Comparison of ENCODE assay signal across 31 cellular contexts in the genomic region with DNA sequence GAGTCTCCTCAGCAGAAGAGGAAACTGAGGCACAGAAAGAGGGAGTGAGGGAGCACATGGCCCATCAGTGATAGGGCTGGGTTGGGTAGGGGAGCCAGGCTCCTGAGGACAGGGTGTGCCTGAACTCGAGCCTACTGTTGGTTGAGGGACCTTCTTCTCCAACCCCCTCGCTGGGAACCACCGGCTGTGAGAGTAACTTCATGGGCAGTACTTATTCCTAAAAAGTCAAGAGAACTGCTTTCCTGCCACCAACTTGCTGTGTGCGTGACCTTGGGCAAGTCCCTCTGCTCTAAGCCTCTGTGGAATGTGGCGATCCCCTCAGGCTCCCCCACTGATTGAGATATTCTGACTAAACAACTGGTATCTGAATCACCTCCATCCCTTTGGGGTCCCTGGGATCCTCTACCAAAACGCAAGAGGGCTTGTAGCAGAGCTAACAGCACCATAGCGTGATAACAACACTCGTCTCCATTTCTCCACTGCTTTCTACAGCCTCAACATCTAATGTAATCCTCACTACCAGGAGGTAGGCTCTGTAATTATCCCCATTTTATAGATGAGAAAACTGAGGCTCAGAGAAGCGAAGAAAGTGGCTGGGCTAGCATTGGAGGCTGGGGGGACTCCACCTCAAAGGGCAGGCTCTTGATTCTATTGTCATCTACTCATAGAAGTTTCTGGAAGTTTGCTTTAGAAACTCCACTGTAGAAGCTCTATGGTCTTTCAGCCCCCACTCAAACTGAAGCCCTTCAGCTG.
"Had no signal": no experiment of that assay in that cellular context is flagged by ENCODE, and none has a peak within 500 bp of the region (broad histone marks: within the 10 kb centered on the region; RNA-seq: fewer than 3 reads in every experiment).

No MANE protein-coding gene starts in this region.

- H3K27ac ChIP-seq: brain microvascular endothelial cell, hepatocyte, ovary, thyroid gland, upper lobe of left lung, vagina had no signal

- H3K27ac Mint-ChIP-seq: activated B cell treated with CpG ODN at 0.5 μM for 24 hours; activated CD8-positive, alpha-beta T cell treated with anti-CD3 and anti-CD28 coated beads for 36 hours; activated naive CD4-positive, alpha-beta T cell treated with anti-CD3 and anti-CD28 coated beads, Interleukin-2, amount 10 ng/mL, durations not matched to agents 7 days and 5 days; activated naive CD8-positive, alpha-beta T cell treated with anti-CD3 and anti-CD28 coated beads, Interleukin-2, amount 10 ng/mL, durations not matched to agents 7 days and 5 days; activated T-helper 1 cell treated with anti-CD3 and anti-CD28 coated beads, Interleukin-12 subunit alpha, Interleukin-12 subunit beta, Interleukin-2, Interleukin-4 antibody, amounts not matched to agents 30 ng/mL and 10 ng/mL and 1 ng/mL, durations not matched to agents 14 hours and 24 hours and 36 hours; mesothelial cell of epicardium; naive thymus-derived CD4-positive, alpha-beta T cell; progenitor cell of endocrine pancreas; stimulated activated memory B cell treated with anti-CD40 and anti-IgM and Interleukin-4, amounts not matched to agents 10 μg/mL and 1 μg/mL and 100 μg/mL, for 72 hours; T-helper 1 cell treated with Interleukin-12 subunit alpha and Interleukin-12 subunit beta and Interleukin-4 antibody, amounts not matched to agents 30 μg/mL and 1 μg/mL, for 36 hours had no signal

- DNase-seq: activated B cell treated with CpG ODN at 0.5 μM for 24 hours; activated CD4-positive, alpha-beta T cell treated with anti-CD3 and anti-CD28 coated beads, Interleukin-2, amount 50 U/mL, for 1 hour; activated CD8-positive, alpha-beta T cell treated with anti-CD3 and anti-CD28 coated beads for 36 hours; activated effector memory CD4-positive, alpha-beta T cell treated with anti-CD3 and anti-CD28 coated beads, Interleukin-2, amount 50 U/mL, for 16 hours; activated naive CD4-positive, alpha-beta T cell treated with anti-CD3 and anti-CD28 coated beads, Interleukin-2, amount 10 ng/mL, durations not matched to agents 7 days and 5 days; activated naive CD8-positive, alpha-beta T cell treated with anti-CD3 and anti-CD28 coated beads, Interleukin-2, amount 10 ng/mL, durations not matched to agents 7 days and 5 days; activated T-cell treated with anti-CD3 and anti-CD28 coated beads, Interleukin-2, amount 50 U/mL, for 1 hour; brain microvascular endothelial cell; caudate nucleus; foreskin melanocyte; glutamatergic neuron; left cardiac atrium; naive thymus-derived CD4-positive, alpha-beta T cell; retina; stimulated activated CD4-positive, alpha-beta T cell treated with anti-CD3 and anti-CD28 coated beads, Interleukin-1b, Interleukin-23, amount 100 ng/mL, for 48 hours; stimulated activated CD4-positive, alpha-beta T cell treated with anti-CD3 and anti-CD28 coated beads, Interleukin-4, amount 100 ng/mL, for 4 hours; stimulated activated CD8-positive, alpha-beta memory T cell treated with anti-CD3 and anti-CD28 coated beads, Interleukin-4, amount 100 ng/mL, for 48 hours; stimulated activated naive CD8-positive, alpha-beta T cell treated with anti-CD3 and anti-CD28 coated beads, Interleukin-15, amount 100 ng/mL, for 72 hours; SW 1271; upper lobe of left lung had no signal

- H3K4me2 ChIP-seq: hepatocyte, smooth muscle cell had no signal

- H3K9me3 ChIP-seq: ovary, thyroid gland, vagina had no signal

- H3K36me3 ChIP-seq: brain microvascular endothelial cell, ovary, thyroid gland, upper lobe of left lung, vagina had no signal

- H3K36me3 Mint-ChIP-seq: activated naive CD4-positive, alpha-beta T cell treated with anti-CD3 and anti-CD28 coated beads, Interleukin-2, amount 10 ng/mL, durations not matched to agents 7 days and 5 days; activated naive CD8-positive, alpha-beta T cell treated with anti-CD3 and anti-CD28 coated beads, Interleukin-2, amount 10 ng/mL, durations not matched to agents 7 days and 5 days; mesothelial cell of epicardium had no signal

- H3K27me3 ChIP-seq: hepatocyte, ovary, thyroid gland, vagina had no signal

- ATAC-seq: activated CD8-positive, alpha-beta T cell treated with anti-CD3 and anti-CD28 coated beads for 36 hours; esophagus mucosa; naive thymus-derived CD4-positive, alpha-beta T cell; stimulated activated memory B cell treated with anti-CD40 and anti-IgM and Interleukin-4, amounts not matched to agents 10 μg/mL and 1 μg/mL and 100 μg/mL, for 72 hours; stimulated activated naive CD8-positive, alpha-beta T cell treated with anti-CD3 and anti-CD28 coated beads, Interleukin-15, amount 100 ng/mL, for 72 hours had no signal

- H2AFZ ChIP-seq: hepatocyte had no signal

- H3K4me3 Mint-ChIP-seq: activated B cell treated with CpG ODN at 0.5 μM for 24 hours; activated CD8-positive, alpha-beta T cell treated with anti-CD3 and anti-CD28 coated beads for 36 hours; activated naive CD4-positive, alpha-beta T cell treated with anti-CD3 and anti-CD28 coated beads, Interleukin-2, amount 10 ng/mL, durations not matched to agents 7 days and 5 days; activated naive CD8-positive, alpha-beta T cell treated with anti-CD3 and anti-CD28 coated beads, Interleukin-2, amount 10 ng/mL, durations not matched to agents 7 days and 5 days; activated T-helper 1 cell treated with anti-CD3 and anti-CD28 coated beads, Interleukin-12 subunit alpha, Interleukin-12 subunit beta, Interleukin-2, Interleukin-4 antibody, amounts not matched to agents 30 ng/mL and 10 ng/mL and 1 ng/mL, durations not matched to agents 14 hours and 24 hours and 36 hours; mesothelial cell of epicardium; naive thymus-derived CD4-positive, alpha-beta T cell; stimulated activated memory B cell treated with anti-CD40 and anti-IgM and Interleukin-4, amounts not matched to agents 10 μg/mL and 1 μg/mL and 100 μg/mL, for 72 hours; stimulated activated naive CD8-positive, alpha-beta T cell treated with anti-CD3 and anti-CD28 coated beads, Interleukin-15, amount 100 ng/mL, for 72 hours; T-helper 1 cell treated with Interleukin-12 subunit alpha and Interleukin-12 subunit beta and Interleukin-4 antibody, amounts not matched to agents 30 μg/mL and 1 μg/mL, for 36 hours had no signal

- H3K4me1 ChIP-seq: thyroid gland, upper lobe of left lung had no signal

- H3K4me3 ChIP-seq: hepatocyte, ovary, smooth muscle cell, thyroid gland, upper lobe of left lung, vagina had no signal

- H3K4me1 Mint-ChIP-seq: activated B cell treated with CpG ODN at 0.5 μM for 24 hours; stimulated activated memory B cell treated with anti-CD40 and anti-IgM and Interleukin-4, amounts not matched to agents 10 μg/mL and 1 μg/mL and 100 μg/mL, for 72 hours; stimulated activated naive CD8-positive, alpha-beta T cell treated with anti-CD3 and anti-CD28 coated beads, Interleukin-15, amount 100 ng/mL, for 72 hours had no signal

- H3K79me2 ChIP-seq: hepatocyte had no signal
